8 cellular contexts compared by ENCODE assay signal in the genomic region with DNA sequence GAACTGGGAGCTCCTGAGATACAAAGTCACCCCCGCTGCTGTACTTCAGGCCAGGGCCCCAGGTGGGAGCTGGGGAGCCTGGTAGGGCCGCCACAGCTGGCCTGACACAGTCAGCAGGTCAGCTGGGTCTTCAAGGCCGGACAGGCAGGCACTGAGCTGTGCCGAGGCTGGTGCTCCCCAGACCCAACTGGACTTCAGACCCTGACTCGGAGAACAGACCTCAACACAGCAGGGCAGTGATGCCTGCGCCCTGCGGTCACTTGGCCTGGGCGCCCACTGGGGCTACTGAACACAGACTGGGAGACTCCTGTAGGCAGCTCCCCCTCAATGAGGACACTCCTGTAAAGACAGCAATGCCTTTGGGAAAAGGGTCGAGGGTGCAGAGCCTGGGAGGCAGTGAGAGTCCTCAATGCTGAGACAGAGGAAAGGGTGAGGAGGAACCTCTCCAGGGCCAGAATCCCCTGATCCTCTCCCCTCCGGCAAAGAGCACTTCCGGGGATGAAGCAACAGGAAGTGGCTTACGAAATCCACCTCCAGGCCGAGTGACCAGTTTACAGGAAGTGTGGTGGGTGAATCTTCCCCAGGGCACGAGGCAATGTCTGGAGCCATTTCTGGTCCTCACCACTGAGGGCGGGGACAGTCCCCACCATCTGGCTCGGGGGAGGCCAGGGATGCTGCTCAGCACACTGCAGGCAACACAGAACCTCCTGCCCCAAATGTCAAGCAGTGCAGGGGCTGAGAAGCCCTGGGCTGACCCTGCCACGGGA. TPM values are rescaled to one million over a fixed set of nuclear protein-coding genes. Genes with fewer than 3 reads are reported as not detected.
DNase-seq lines count a peak whose midpoint lies in the region; ATAC-seq and TF ChIP-seq lines count a peak whose summit lies in the region.

No MANE protein-coding gene starts in this region.

- peak overlapping the region; percentile 76 for H3K27ac Mint-ChIP-seq in activated CD4-positive, alpha-beta T cell treated with anti-CD3 and anti-CD28 coated beads, Interleukin-2, amount 10 ng/mL, durations not matched to agents 7 days and 5 days
- H3K27ac Mint-ChIP-seq in endodermal cell = peak overlapping the region; percentile 55

- H3K27ac ChIP-seq in BLaER1 treated with 17β-estradiol and CSF1 and Interleukin-3, amounts not matched to agents 10 nM and 100 nM = peak overlapping the region; percentile 89 to 100 (median 98)
- H3K27ac ChIP-seq in endodermal cell (ENCODE audit: low read depth, low read length) (no peak overlapping the region), muscle layer of duodenum (ENCODE audit: low read length) (peak overlapping the region; percentile 61), prostate gland (peak overlapping the region in 1 of 2 donors; percentile 57)

- peaks cover 84 to 100% (median 98%) of the 10 kb centered on the region in 10 experiments for H3K4me1 ChIP-seq in BLaER1 treated with 17β-estradiol and CSF1 and Interleukin-3, amounts not matched to agents 10 nM and 100 nM
- H3K4me1 ChIP-seq in endodermal cell (ENCODE audit: control insufficient read depth, insufficient read depth, low read length) (no peaks in the 10 kb centered on the region), muscle layer of duodenum (ENCODE audit: control insufficient read depth in 1 of 2, insufficient read depth in 2 of 2, low read length in 2 of 2) (peaks cover 8 to 36% of the 10 kb centered on the region in 2 donors), prostate gland (replicated peaks) (no peaks in the 10 kb centered on the region)

- H3K9me3 ChIP-seq in BLaER1 treated with 17β-estradiol and CSF1 and Interleukin-3, amounts not matched to agents 10 nM and 100 nM (replicated peaks in 1 of 11) = peaks cover 0 to 26% (median 0%) of the 10 kb centered on the region in 11 experiments; a peak in 7 of 22 replicates
- H3K9me3 ChIP-seq in endodermal cell (ENCODE audit: control insufficient read depth, low read length) = peaks cover 7% of the 10 kb centered on the region
- no peaks in the 10 kb centered on the region for H3K9me3 ChIP-seq in muscle layer of duodenum (ENCODE audit: control insufficient read depth in 1 of 2, low read length in 2 of 2)
- H3K9me3 ChIP-seq in prostate gland = no peaks in the 10 kb centered on the region

- H3K9me3 Mint-ChIP-seq in activated CD4-positive, alpha-beta T cell treated with anti-CD3 and anti-CD28 coated beads, Interleukin-2, amount 10 ng/mL, durations not matched to agents 7 days and 5 days = no peaks in the 10 kb centered on the region
- H3K9me3 Mint-ChIP-seq in endodermal cell = peaks cover 1% of the 10 kb centered on the region

- CTCF ChIA-PET in activated CD4-positive, alpha-beta T cell treated with anti-CD3 and anti-CD28 coated beads, Interleukin-2, amount 10 ng/mL, durations not matched to agents 7 days and 5 days (lab: Charles Lee) = interaction anchor here (1.1 to 1.5 kb wide), 4 partner anchors 10 to 111 kb away, joined by 3 to 4 read pairs (median 3); no protein-coding TSS in a partner anchor

- POLR2A ChIA-PET in activated CD4-positive, alpha-beta T cell treated with anti-CD3 and anti-CD28 coated beads, Interleukin-2, amount 10 ng/mL, durations not matched to agents 7 days and 5 days (lab: Charles Lee) = no interaction called here

- no peak overlapping the region for H3K4me3 Mint-ChIP-seq in activated CD4-positive, alpha-beta T cell treated with anti-CD3 and anti-CD28 coated beads, Interleukin-2, amount 10 ng/mL, durations not matched to agents 7 days and 5 days
- no peak overlapping the region for H3K4me3 Mint-ChIP-seq in endodermal cell

- peak; percentile 78 for ATAC-seq in GM19463 (IDR thresholded peaks at IDR 0.05; ENCODE audit: unreplicated experiment)

- TF ChIP-seq CTCF in endodermal cell (conservative IDR thresholded peaks at IDR 0.05) (no peak), prostate gland (IDR thresholded peaks at IDR 0.05) (no peak)

- H3K4me2 ChIP-seq in BLaER1 treated with 17β-estradiol and CSF1 and Interleukin-3, amounts not matched to agents 10 nM and 100 nM = peak overlapping the region; percentile 86 to 99 (median 96)

- intact Hi-C loops in prostate gland (cut with DNase I) = no loop called here

- peak overlapping the region; percentile 80 to 91 (median 85) for H3K9ac ChIP-seq in BLaER1 treated with 17β-estradiol and CSF1 and Interleukin-3, amounts not matched to agents 10 nM and 100 nM
- H3K9ac ChIP-seq in endodermal cell (ENCODE audit: extremely low read depth, low read length, poor library complexity, severe bottlenecking) = no peak overlapping the region

- H3K4me1 Mint-ChIP-seq in activated CD4-positive, alpha-beta T cell treated with anti-CD3 and anti-CD28 coated beads, Interleukin-2, amount 10 ng/mL, durations not matched to agents 7 days and 5 days = peaks cover 71% of the 10 kb centered on the region
- H3K4me1 Mint-ChIP-seq in endodermal cell = no peaks in the 10 kb centered on the region

- peak; percentile 75 for DNase-seq in LHCN-M2 (ENCODE audit: low read depth)
- DNase-seq in activated CD4-positive, alpha-beta T cell treated with anti-CD3 and anti-CD28 coated beads, Interleukin-2, amount 10 ng/mL, durations not matched to agents 7 days and 5 days = peak; percentile 49
- no peak for DNase-seq in endodermal cell
- peak; percentile 39 for DNase-seq in superior temporal gyrus (ENCODE audit: extremely low spot score)
- no peak for DNase-seq in prostate gland (ENCODE audit: low spot score)

- peaks cover 0 to 42% (median 16%) of the 10 kb centered on the region in 11 experiments; a peak in 11 of 22 replicates for H3K36me3 ChIP-seq in BLaER1 treated with 17β-estradiol and CSF1 and Interleukin-3, amounts not matched to agents 10 nM and 100 nM
- no peaks in the 10 kb centered on the region for H3K36me3 ChIP-seq in endodermal cell (ENCODE audit: control insufficient read depth, insufficient read depth, low read length)
- H3K36me3 ChIP-seq in muscle layer of duodenum (ENCODE audit: control insufficient read depth in 1 of 2, insufficient read depth in 2 of 2, low read length in 2 of 2) = no peaks in the 10 kb centered on the region
- H3K36me3 ChIP-seq in prostate gland = no peaks in the 10 kb centered on the region

- H3K27me3 ChIP-seq in BLaER1 treated with 17β-estradiol and CSF1 and Interleukin-3, amounts not matched to agents 10 nM and 100 nM = no peaks in the 10 kb centered on the region
- no peaks in the 10 kb centered on the region for H3K27me3 ChIP-seq in endodermal cell (ENCODE audit: control insufficient read depth, insufficient read depth, low read length, poor library complexity, severe bottlenecking)
- no peaks in the 10 kb centered on the region for H3K27me3 ChIP-seq in muscle layer of duodenum (ENCODE audit: low read depth, low read length)
- no peaks in the 10 kb centered on the region for H3K27me3 ChIP-seq in prostate gland (replicated peaks; ENCODE audit: insufficient read depth)

- TF ChIP-seq POLR2A in prostate gland (IDR thresholded peaks at IDR 0.05) = no peak

- peaks cover 0 to 36% (median 0%) of the 10 kb centered on the region in 11 experiments; a peak in 5 of 22 replicates for H4K20me1 ChIP-seq in BLaER1 treated with 17β-estradiol and CSF1 and Interleukin-3, amounts not matched to agents 10 nM and 100 nM

- peak overlapping the region in 7 of 10 experiments; percentile 23 to 58 (median 33); a peak in 14 of 20 replicates for H3K4me3 ChIP-seq in BLaER1 treated with 17β-estradiol and CSF1 and Interleukin-3, amounts not matched to agents 10 nM and 100 nM
- no peak overlapping the region for H3K4me3 ChIP-seq in endodermal cell (ENCODE audit: low read length)
- no peak overlapping the region for H3K4me3 ChIP-seq in muscle layer of duodenum (ENCODE audit: low read depth in 1 of 2, low read length in 2 of 2)
- no peak overlapping the region for H3K4me3 ChIP-seq in prostate gland

- no peaks in the 10 kb centered on the region for H3K27me3 Mint-ChIP-seq in activated CD4-positive, alpha-beta T cell treated with anti-CD3 and anti-CD28 coated beads, Interleukin-2, amount 10 ng/mL, durations not matched to agents 7 days and 5 days
- no peaks in the 10 kb centered on the region for H3K27me3 Mint-ChIP-seq in endodermal cell (ENCODE audit: insufficient read depth)

- peaks cover 5% of the 10 kb centered on the region for H3K36me3 Mint-ChIP-seq in activated CD4-positive, alpha-beta T cell treated with anti-CD3 and anti-CD28 coated beads, Interleukin-2, amount 10 ng/mL, durations not matched to agents 7 days and 5 days (ENCODE audit: low read depth)
- peaks cover 4% of the 10 kb centered on the region for H3K36me3 Mint-ChIP-seq in endodermal cell (ENCODE audit: low read depth)

- WGBS in endodermal cell (ENCODE audit: insufficient coverage in 1 of 2, insufficient read length in 1 of 2), 2 experiments = 89 to 91% methylated on average over 12 to 17 of the region's 17 CpGs
- WGBS in prostate gland = 73% methylated on average over 17 of the region's 17 CpGs

RNA-seq across cellular contexts. Expression of a gene that starts 40.8 kb away (rescaled TPM):
- total RNA-seq in LHCN-M2 (2014; rRNA removed) (0.83 and 0.86 TPM in 2 replicates), endodermal cell (100 to 1,000 TPM; 156 to 212 TPM), prostate gland (100 to 1,000 TPM in 1 of 2 donors, 10 to 100 TPM in 1; 71.6 to 690 TPM)
- polyA plus RNA-seq in LHCN-M2 (2012) = 1.8 TPM
- total RNA-seq in activated CD4-positive, alpha-beta T cell treated with anti-CD3 and anti-CD28 coated beads, Interleukin-2, amount 10 ng/mL, durations not matched to agents 7 days and 5 days = 10 to 100 TPM; 10.7 to 12.1 TPM
- 502 TPM for polyA plus RNA-seq in endodermal cell (2013, experiment 1 of 2)
- polyA plus RNA-seq in endodermal cell (2013, experiment 2 of 2) = 458 TPM

RNA-seq across cellular contexts. Expression of a gene that starts 43.1 kb away (rescaled TPM):
- 10.5 and 10.8 TPM in 2 replicates for total RNA-seq in LHCN-M2 (2014; rRNA removed)
- 5.9 TPM for polyA plus RNA-seq in LHCN-M2 (2012)
- 10 to 100 TPM; 20.3 to 20.9 TPM for total RNA-seq in activated CD4-positive, alpha-beta T cell treated with anti-CD3 and anti-CD28 coated beads, Interleukin-2, amount 10 ng/mL, durations not matched to agents 7 days and 5 days
- 10 to 100 TPM; 10.9 to 15.4 TPM for total RNA-seq in endodermal cell
- 7.1 TPM for polyA plus RNA-seq in endodermal cell (2013, experiment 1 of 2)
- 6.6 TPM for polyA plus RNA-seq in endodermal cell (2013, experiment 2 of 2)
- 10 to 100 TPM; 10.7 to 44.4 TPM for total RNA-seq in prostate gland

RNA-seq across cellular contexts. Expression of a gene that starts 59.5 kb away (rescaled TPM):
- 41.6 and 64.2 TPM in 2 replicates for total RNA-seq in LHCN-M2 (2014; rRNA removed)
- polyA plus RNA-seq in LHCN-M2 (2012) = 20.1 TPM
- 100 to 1,000 TPM; 112 to 123 TPM for total RNA-seq in activated CD4-positive, alpha-beta T cell treated with anti-CD3 and anti-CD28 coated beads, Interleukin-2, amount 10 ng/mL, durations not matched to agents 7 days and 5 days
- 10 to 100 TPM; 35.9 to 43.5 TPM for total RNA-seq in endodermal cell
- 154 TPM for polyA plus RNA-seq in endodermal cell (2013, experiment 1 of 2)
- polyA plus RNA-seq in endodermal cell (2013, experiment 2 of 2) = 157 TPM
- total RNA-seq in prostate gland = 100 to 1,000 TPM in 1 of 2 donors, 10 to 100 TPM in 1; 71.5 to 120 TPM

Comparison
In these comparisons a context has a peak if more than half of its experiments do, and no peak if none do; other contexts are left out.
1. H3K4me3 ChIP-seq: peak in BLaER1 treated with 17β-estradiol and CSF1 and Interleukin-3, amounts not matched to agents 10 nM and 100 nM (7 of 10); none in endodermal cell (single experiment), muscle layer of duodenum (0 of 2) and prostate gland (0 of 2).
2. DNase-seq: peak in LHCN-M2 (single experiment), activated CD4-positive, alpha-beta T cell treated with anti-CD3 and anti-CD28 coated beads, Interleukin-2, amount 10 ng/mL, durations not matched to agents 7 days and 5 days (single experiment) and superior temporal gyrus (single experiment); none in endodermal cell (single experiment) and prostate gland (single experiment).
3. RNA of a gene that starts 40.8 kb away (total RNA-seq): 71.6 to 690 TPM in prostate gland and 156 to 212 TPM in endodermal cell; 10.7 to 12.1 TPM in activated CD4-positive, alpha-beta T cell treated with anti-CD3 and anti-CD28 coated beads, Interleukin-2, amount 10 ng/mL, durations not matched to agents 7 days and 5 days and 0.83 to 0.86 TPM in LHCN-M2; every median in the first group is over 4 times any median in the second.